24 cellular contexts compared by ENCODE assay signal in the genomic region with DNA sequence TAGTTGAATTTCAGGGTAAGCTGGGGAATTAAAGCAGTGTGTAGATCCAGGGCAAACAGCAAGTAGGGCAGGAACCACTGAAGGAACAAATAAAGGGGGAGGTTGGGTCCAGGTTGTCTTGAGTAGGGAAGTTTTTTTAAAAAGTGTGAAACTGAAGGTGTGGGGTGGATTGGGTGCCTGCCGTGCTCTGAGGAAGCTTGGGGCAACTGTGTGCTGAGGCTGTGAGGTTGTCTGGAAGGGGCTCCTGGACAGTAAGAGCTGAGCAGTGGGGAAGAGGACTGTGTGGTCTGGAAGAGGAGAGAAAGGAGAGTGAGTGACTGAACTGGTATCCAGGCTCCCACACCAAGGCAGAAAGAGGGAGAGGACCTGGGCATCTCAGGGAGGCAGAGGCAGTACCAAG. TPM values are rescaled to one million over a fixed set of nuclear protein-coding genes. Genes with fewer than 3 reads are reported as not detected.
DNase-seq lines count a peak whose midpoint lies in the region; ATAC-seq, FAIRE-seq and TF ChIP-seq lines count a peak whose summit lies in the region.
"Had no signal": no experiment of that assay in that cellular context is flagged by ENCODE, and none has a peak within 500 bp of the region (broad histone marks: within the 10 kb centered on the region; RNA-seq: fewer than 3 reads in every experiment).

No MANE protein-coding gene starts in this region.

- H3K27me3 Mint-ChIP-seq in T-helper 2 cell treated with Interferon-gamma antibody and Interleukin-4, amounts not matched to agents 5 μg/mL and 100 μg/mL, for 36 hours (ENCODE audit: low read depth): no peaks in the 10 kb centered on the region
- H3K27me3 Mint-ChIP-seq in astrocyte (ENCODE audit: low read depth, unreplicated experiment): peaks cover 17% of the 10 kb centered on the region

- 57% methylated on average over 1 of the region's 1 CpG; no CpG with 5 or more reads in 1 of the 2 experiments for WGBS in IMR-90 (ENCODE audit: extremely low coverage in 2 of 2, insufficient read length in 1 of 2), 2 experiments

- H2AFZ ChIP-seq in IMR-90 (replicated peaks; ENCODE audit: low read length, poor library complexity) (no peak overlapping the region), astrocyte (ENCODE audit: low read depth, low read length) (no peak overlapping the region), osteoblast (ENCODE audit: low read length) (no peak overlapping the region)
- H2AFZ ChIP-seq: parathyroid adenoma had no signal

- dilution Hi-C loops in IMR-90 (cut with HindIII; ENCODE audit: low sequenced_read_pairs, unreplicated experiment): no loop called here

- H2BK120ac ChIP-seq in IMR-90 (ENCODE audit: low read depth, low read length): no peak overlapping the region

- H4K8ac ChIP-seq in IMR-90 (ENCODE audit: low read depth in 2 of 2, low read length in 2 of 2): no peak overlapping the region

- in situ Hi-C loops in IMR-90 (cut with MboI; ENCODE audit: low sequenced_read_pairs): no loop called here

- H3K36me3 Mint-ChIP-seq in T-helper 2 cell treated with Interferon-gamma antibody and Interleukin-4, amounts not matched to agents 5 μg/mL and 100 μg/mL, for 36 hours (ENCODE audit: low read depth): peaks cover 39% of the 10 kb centered on the region
- H3K36me3 Mint-ChIP-seq in astrocyte (ENCODE audit: low read depth, unreplicated experiment): no peaks in the 10 kb centered on the region
- H3K36me3 Mint-ChIP-seq: naive B cell had no signal

- H2BK15ac ChIP-seq in IMR-90 (ENCODE audit: low read depth, low read length): no peak overlapping the region

- TF ChIP-seq CTCF in IMR-90 (conservative IDR thresholded peaks at IDR 0.05; ENCODE audit: low read depth, low read length) (no peak), astrocyte (IDR thresholded peaks at IDR 0.05; ENCODE audit: insufficient read depth, low read depth, low read length) (no peak), osteoblast (IDR thresholded peaks at IDR 0.05; ENCODE audit: extremely low read depth, low read depth, low read length) (no peak)

- no peaks in the 10 kb centered on the region for H3K79me1 ChIP-seq in IMR-90 (ENCODE audit: low read depth in 1 of 2, low read length in 2 of 2)

- no peak overlapping the region for H2BK20ac ChIP-seq in IMR-90 (ENCODE audit: low read depth, low read length)

- no TSS peak for BruUV-seq in IMR-90 (replicated peaks; lab: Mats Ljungman, UMichigan)

- TF ChIP-seq POLR2A in IMR-90 (IDR thresholded peaks at IDR 0.05; ENCODE audit: low read depth, low read length) (no peak), GM18505 (IDR thresholded peaks at IDR 0.05; ENCODE audit: borderline replicate concordance, extremely low read depth, insufficient read depth, insufficient read length) (no peak)

- TF ChIP-seq RAD21 in IMR-90 (IDR thresholded peaks at IDR 0.05; ENCODE audit: low read length): no peak

- no peak for DNase-seq in T-helper 2 cell treated with Interferon-gamma antibody and Interleukin-4, amounts not matched to agents 5 μg/mL and 100 μg/mL, for 36 hours (ENCODE audit: low spot score)
- DNase-seq in T-helper 2 cell: no peak
- DNase-seq in IMR-90: no peak
- DNase-seq in astrocyte (ENCODE audit: low read depth): no peak
- DNase-seq in osteoblast (ENCODE audit: insufficient read length, low spot score, missing footprints): peak; percentile 11
- DNase-seq: activated CD4-positive, alpha-beta T cell treated with anti-CD3 and anti-CD28 coated beads for 48 hours; activated T-cell treated with anti-CD3 and anti-CD28 coated beads for 4 hours; heart right ventricle; naive B cell; NCI-H146; stimulated activated naive CD4-positive, alpha-beta T cell; tibial artery had no signal

- H3K27ac Mint-ChIP-seq in T-helper 2 cell treated with Interferon-gamma antibody and Interleukin-4, amounts not matched to agents 5 μg/mL and 100 μg/mL, for 36 hours: peak overlapping the region; percentile 58
- H3K27ac Mint-ChIP-seq in astrocyte (ENCODE audit: unreplicated experiment): peak overlapping the region; percentile 4

- no peak overlapping the region for H3K18ac ChIP-seq in IMR-90 (ENCODE audit: low read depth, low read length)

- no peak overlapping the region for H3K56ac ChIP-seq in IMR-90 (ENCODE audit: extremely low read depth, insufficient read depth, low read length)

- no peaks in the 10 kb centered on the region for H4K20me1 ChIP-seq in IMR-90 (ENCODE audit: insufficient read depth, low read length)
- H4K20me1 ChIP-seq in astrocyte (ENCODE audit: insufficient read depth, low read length): no peaks in the 10 kb centered on the region
- H4K20me1 ChIP-seq in osteoblast (ENCODE audit: insufficient read depth, low read length): no peaks in the 10 kb centered on the region

- H4K91ac ChIP-seq in IMR-90 (ENCODE audit: insufficient read depth, low read depth, low read length): no peak overlapping the region

- no peak overlapping the region for H2BK5ac ChIP-seq in IMR-90 (ENCODE audit: low read depth, low read length, poor library complexity, severe bottlenecking)

- no peak overlapping the region for H2AK5ac ChIP-seq in IMR-90 (ENCODE audit: low read depth, low read length)

- H3K23ac ChIP-seq in IMR-90 (ENCODE audit: low read depth, low read length): no peak overlapping the region

- peaks cover 11% of the 10 kb centered on the region for H3K4me1 Mint-ChIP-seq in T-helper 2 cell treated with Interferon-gamma antibody and Interleukin-4, amounts not matched to agents 5 μg/mL and 100 μg/mL, for 36 hours (ENCODE audit: low read depth)
- peaks cover 9% of the 10 kb centered on the region for H3K4me1 Mint-ChIP-seq in astrocyte (ENCODE audit: low read depth, unreplicated experiment)

- H2AK9ac ChIP-seq in IMR-90 (replicated peaks; ENCODE audit: low read depth, low read length, poor library complexity): no peak overlapping the region

- H3K27me3 ChIP-seq in IMR-90 (ENCODE audit: control insufficient read depth, insufficient read depth, low read length): 0 out of 2 replicates have a peak, but pooled peaks cover 2% of the 10 kb centered on the region
- peaks cover 2% of the 10 kb centered on the region for H3K27me3 ChIP-seq in astrocyte (ENCODE audit: insufficient read depth, low read length)
- H3K27me3 ChIP-seq in osteoblast (ENCODE audit: insufficient read depth, low read length): peaks cover 6% of the 10 kb centered on the region

- FAIRE-seq in astrocyte (lab: Jason Lieb, UNC): no peak
- FAIRE-seq: endothelial cell of umbilical vein had no signal

- intact Hi-C loops in IMR-90 (cut with micrococcal nuclease): no loop called here

- H3K4me1 ChIP-seq in IMR-90 (ENCODE audit: control insufficient read depth, insufficient read depth, low read length): no peaks in the 10 kb centered on the region
- no peaks in the 10 kb centered on the region for H3K4me1 ChIP-seq in astrocyte (ENCODE audit: insufficient read depth, low read length)
- H3K4me1 ChIP-seq in osteoblast (ENCODE audit: insufficient read depth, low read length): no peaks in the 10 kb centered on the region
- H3K4me1 ChIP-seq: parathyroid adenoma, tibial artery had no signal

- H3K4ac ChIP-seq in IMR-90 (ENCODE audit: low read depth, low read length): no peak overlapping the region

- peak; percentile 35; the same call in 1 of the 2 replicates for ATAC-seq in IMR-90 (ENCODE audit: low read depth)
- no peak for ATAC-seq in HG03442 (IDR thresholded peaks at IDR 0.05; ENCODE audit: unreplicated experiment)
- ATAC-seq in GM19324 (IDR thresholded peaks at IDR 0.05; ENCODE audit: low FRiP score, unreplicated experiment): no peak
- ATAC-seq in GM18505 (IDR thresholded peaks at IDR 0.05; ENCODE audit: unreplicated experiment): no peak
- ATAC-seq: heart right ventricle, Panc1, sciatic nerve had no signal

- H3K4me3 ChIP-seq in IMR-90 (ENCODE audit: insufficient read depth, low read depth, low read length): no peak overlapping the region
- H3K4me3 ChIP-seq in astrocyte (ENCODE audit: insufficient read depth, low read depth, low read length): no peak overlapping the region
- H3K4me3 ChIP-seq in osteoblast (ENCODE audit: insufficient read depth, low read length): no peak overlapping the region
- H3K4me3 ChIP-seq: coronary artery, heart right ventricle, tibial artery had no signal

- H3K9me3 Mint-ChIP-seq in T-helper 2 cell treated with Interferon-gamma antibody and Interleukin-4, amounts not matched to agents 5 μg/mL and 100 μg/mL, for 36 hours: no peaks in the 10 kb centered on the region
- H3K9me3 Mint-ChIP-seq in astrocyte (ENCODE audit: unreplicated experiment): peaks cover 3% of the 10 kb centered on the region
- H3K9me3 Mint-ChIP-seq: naive B cell had no signal

- H3K14ac ChIP-seq in IMR-90 (replicated peaks; ENCODE audit: low read depth, low read length): no peak overlapping the region

- H3K9ac ChIP-seq in IMR-90 (ENCODE audit: low read depth, low read length): no peak overlapping the region
- no peak overlapping the region for H3K9ac ChIP-seq in astrocyte (ENCODE audit: low read length)
- H3K9ac ChIP-seq: parathyroid adenoma had no signal

- H3K9me3 ChIP-seq in IMR-90 (ENCODE audit: control insufficient read depth, insufficient read depth, low read length) (no peaks in the 10 kb centered on the region), astrocyte (ENCODE audit: insufficient read depth, low read depth, low read length) (no peaks in the 10 kb centered on the region), osteoblast (ENCODE audit: low read depth, low read length) (no peaks in the 10 kb centered on the region)
- H3K9me3 ChIP-seq: heart right ventricle, tibial artery had no signal

- H3K27ac ChIP-seq in IMR-90 (ENCODE audit: insufficient read depth, low read length): no peak overlapping the region
- H3K27ac ChIP-seq in astrocyte (ENCODE audit: low read depth, low read length): no peak overlapping the region
- H3K27ac ChIP-seq in osteoblast (ENCODE audit: low read depth, low read length): no peak overlapping the region
- H3K27ac ChIP-seq: coronary artery, heart right ventricle, parathyroid adenoma, tibial artery had no signal

- POLR2A ChIA-PET in IMR-90 (lab: Charles Lee; ENCODE audit: unreplicated experiment): no interaction called here

- no peak overlapping the region for H3K4me2 ChIP-seq in IMR-90 (ENCODE audit: low read depth, low read length)
- H3K4me2 ChIP-seq in astrocyte (ENCODE audit: low read length): no peak overlapping the region
- H3K4me2 ChIP-seq in osteoblast (ENCODE audit: insufficient read depth, low read length): no peak overlapping the region

- H3K36me3 ChIP-seq in IMR-90 (ENCODE audit: control insufficient read depth, insufficient read depth, low read length) (no peaks in the 10 kb centered on the region), astrocyte (ENCODE audit: insufficient read depth, low read length) (no peaks in the 10 kb centered on the region), osteoblast (ENCODE audit: insufficient read depth, low read length) (no peaks in the 10 kb centered on the region)
- H3K36me3 ChIP-seq: tibial artery had no signal

- no peaks in the 10 kb centered on the region for H3K79me2 ChIP-seq in astrocyte (ENCODE audit: insufficient read depth, low read length)
- H3K79me2 ChIP-seq in osteoblast (ENCODE audit: insufficient read depth, low read length): no peaks in the 10 kb centered on the region
- H3K79me2 ChIP-seq: parathyroid adenoma had no signal

- H4K5ac ChIP-seq in IMR-90 (ENCODE audit: low read depth, low read length): no peak overlapping the region

- no peak overlapping the region for H3K4me3 Mint-ChIP-seq in T-helper 2 cell treated with Interferon-gamma antibody and Interleukin-4, amounts not matched to agents 5 μg/mL and 100 μg/mL, for 36 hours
- no peak overlapping the region for H3K4me3 Mint-ChIP-seq in astrocyte (ENCODE audit: unreplicated experiment)
- H3K4me3 Mint-ChIP-seq: naive B cell had no signal

- CTCF ChIA-PET in IMR-90 (lab: Yijun Ruan, JAX): interaction anchor here (0.6 kb wide), 2 partner anchors 64 to 183 kb away, joined by 3 read pairs; no protein-coding TSS in a partner anchor

- H3K9me1 ChIP-seq in IMR-90 (ENCODE audit: insufficient read depth, low read length): no peaks in the 10 kb centered on the region

RNA-seq across cellular contexts. Expression of a gene that starts 10.9 kb away (rescaled TPM):
- total RNA-seq in IMR-90 (2012; rRNA removed): 1.7 and 2.9 TPM in 2 replicates
- polyA plus RNA-seq in IMR-90 (2012; rRNA removed): 6.0 and 7.8 TPM in 2 replicates
- 3.7 and 7.0 TPM in 2 replicates for polyA plus RNA-seq in IMR-90 (2012; cell fraction: cytosol; rRNA removed)
- polyA plus RNA-seq in IMR-90 (2012; cell fraction: nucleus; rRNA removed; ENCODE audit: low replicate concordance): 19.9 and 32.8 TPM in 2 replicates
- total RNA-seq in astrocyte: 6.0 and 6.2 TPM in 2 replicates
- 1.4 and 5.0 TPM in 2 replicates for total RNA-seq in osteoblast
- total RNA-seq: MCF 10A had no signal

RNA-seq across cellular contexts. Expression of a gene that starts 17.4 kb away (rescaled TPM):
- 25.8 and 27.8 TPM in 2 replicates for total RNA-seq in IMR-90 (2012; rRNA removed)
- polyA plus RNA-seq in IMR-90 (2012; rRNA removed): 83.9 and 90.5 TPM in 2 replicates
- polyA plus RNA-seq in IMR-90 (2012; cell fraction: cytosol; rRNA removed): 129 and 303 TPM in 2 replicates
- polyA plus RNA-seq in IMR-90 (2012; cell fraction: nucleus; rRNA removed; ENCODE audit: low replicate concordance): 113 and 257 TPM in 2 replicates
- 101 and 123 TPM in 2 replicates for total RNA-seq in astrocyte
- total RNA-seq in osteoblast: 108 and 130 TPM in 2 replicates

RNA-seq across cellular contexts. Expression of a gene that starts 21.4 kb away (rescaled TPM):
- total RNA-seq in IMR-90 (2012; rRNA removed): 4.2 and 5.7 TPM in 2 replicates
- 15.0 and 15.7 TPM in 2 replicates for polyA plus RNA-seq in IMR-90 (2012; rRNA removed)
- 11.0 and 13.1 TPM in 2 replicates for polyA plus RNA-seq in IMR-90 (2012; cell fraction: cytosol; rRNA removed)
- polyA plus RNA-seq in IMR-90 (2012; cell fraction: nucleus; rRNA removed; ENCODE audit: low replicate concordance): 10.0 and 11.9 TPM in 2 replicates
- 0.54 and 0.72 TPM in 2 replicates for total RNA-seq in astrocyte
- 10.9 and 15.0 TPM in 2 replicates for total RNA-seq in osteoblast
- total RNA-seq: A172, endothelial cell of umbilical vein, lung microvascular endothelial cell, MCF 10A had no signal
- polyA plus RNA-seq: endothelial cell of umbilical vein had no signal

RNA-seq across cellular contexts. Expression of a gene that starts 30.0 kb away (rescaled TPM):
- 0.56 and 0.72 TPM in 2 replicates for total RNA-seq in IMR-90 (2012; rRNA removed)
- 20.5 and 20.7 TPM in 2 replicates for polyA plus RNA-seq in IMR-90 (2012; rRNA removed)
- 6.0 and 6.9 TPM in 2 replicates for polyA plus RNA-seq in IMR-90 (2012; cell fraction: cytosol; rRNA removed)
- polyA plus RNA-seq in IMR-90 (2012; cell fraction: nucleus; rRNA removed; ENCODE audit: low replicate concordance): 166 and 303 TPM in 2 replicates
- total RNA-seq in astrocyte: 14.5 and 16.6 TPM in 2 replicates
- total RNA-seq in osteoblast: 1.4 and 2.7 TPM in 2 replicates
- total RNA-seq: MCF 10A had no signal

RNA-seq across cellular contexts. Expression of a gene that starts 38.4 kb away (rescaled TPM):
- total RNA-seq in IMR-90 (2012; rRNA removed): not detected in 2 replicates
- polyA plus RNA-seq in IMR-90 (2012; rRNA removed): 0.41 and 0.66 TPM in 2 replicates
- 0.05 and 0.09 TPM in 2 replicates for polyA plus RNA-seq in IMR-90 (2012; cell fraction: cytosol; rRNA removed)
- 4.4 and 9.6 TPM in 2 replicates for polyA plus RNA-seq in IMR-90 (2012; cell fraction: nucleus; rRNA removed; ENCODE audit: low replicate concordance)
- total RNA-seq in astrocyte: 2.0 TPM in 2 replicates
- not detected in 2 replicates for total RNA-seq in osteoblast
- total RNA-seq: A172, SK-MEL-5 had no signal
